In genomic region chr12:55806982-55807381, GRCh38 we compare ENCODE assay signal across 19 cellular contexts. TPM values are rescaled to one million over a fixed set of nuclear protein-coding genes. Genes with fewer than 3 reads are reported as not detected.
DNase-seq lines count a peak whose midpoint lies in the region; ATAC-seq, FAIRE-seq and TF ChIP-seq lines count a peak whose summit lies in the region.
"Had no signal": no experiment of that assay in that cellular context is flagged by ENCODE, and none has a peak within 500 bp of the region (broad histone marks: within the 10 kb centered on the region; RNA-seq: fewer than 3 reads in every experiment).

No MANE protein-coding gene starts in this region.

- peak overlapping the region; percentile 39 for H3K27ac Mint-ChIP-seq in T-helper 17 cell
- H3K27ac Mint-ChIP-seq: CD4-positive, alpha-beta memory T cell; GM23338; H9 had no signal

- no peak overlapping the region for H3K27ac ChIP-seq in A549
- H3K27ac ChIP-seq in trophoblast cell (ENCODE audit: low read depth, low read length), result no peak overlapping the region

- H2AFZ ChIP-seq in trophoblast cell (ENCODE audit: insufficient read depth, low read length, poor library complexity), result no peak overlapping the region
- H2AFZ ChIP-seq: GM23338 had no signal

- peaks cover 11% of the 10 kb centered on the region for H3K79me2 ChIP-seq in trophoblast cell (ENCODE audit: control insufficient read depth, insufficient read depth, low read length, poor library complexity)

- H3K79me1 ChIP-seq in trophoblast cell (ENCODE audit: low read length), result no peaks in the 10 kb centered on the region

- H3K23ac ChIP-seq in trophoblast cell (ENCODE audit: low read length), result no peak overlapping the region

- DNase-seq in A549 (ENCODE audit: low read depth in 1 of 2, low spot score in 1 of 2) (no peak), T-helper 17 cell (no peak), trophoblast cell (no peak), SKM-1 (lab: John Stamatoyannopoulos, UW; ENCODE audit: unreplicated experiment) (no peak), left ventricle myocardium superior (no peak), mucosa of descending colon (no peak)
- DNase-seq: 8988T; C1 segment of cervical spinal cord; Calu3; CD4-positive, alpha-beta memory T cell; COR-L47; DMS153; DND-41; H9 had no signal

- WGBS in A549 (ENCODE audit: missing lambda C conversion rate), result 93% methylated on average over 8 of the region's 8 CpGs
- WGBS in trophoblast cell (ENCODE audit: extremely low coverage, insufficient coverage, insufficient read length), result no CpG with 5 or more reads among the region's 8 CpGs

- H3K9me3 ChIP-seq in A549 (no peaks in the 10 kb centered on the region), T-helper 17 cell (ENCODE audit: control insufficient read depth, low read length, poor library complexity, severe bottlenecking) (no peaks in the 10 kb centered on the region), trophoblast cell (ENCODE audit: insufficient read depth, low read depth, low read length) (no peaks in the 10 kb centered on the region), mucosa of descending colon (no peaks in the 10 kb centered on the region)

- H4K91ac ChIP-seq in trophoblast cell (ENCODE audit: low read depth, low read length), result no peak overlapping the region

- no peak overlapping the region for H4K8ac ChIP-seq in trophoblast cell (ENCODE audit: low read depth, low read length)

- no peak overlapping the region for H2AK5ac ChIP-seq in trophoblast cell (ENCODE audit: low read length)

- no peak overlapping the region for H2BK120ac ChIP-seq in trophoblast cell (ENCODE audit: insufficient read depth, low read length, poor library complexity)

- TF ChIP-seq CTCF in A549 (IDR thresholded peaks at IDR 0.05) (no peak), mucosa of descending colon (IDR thresholded peaks at IDR 0.05) (no peak)

- H3K4me3 ChIP-seq in A549 (no peak overlapping the region), trophoblast cell (ENCODE audit: low read depth, low read length) (no peak overlapping the region), mucosa of descending colon (no peak overlapping the region)
- H3K4me3 ChIP-seq: GM23338 had no signal

- POLR2A ChIA-PET in A549 (lab: Yijun Ruan, JAX), result no interaction called here

- no peak for TF ChIP-seq EP300 in A549 (IDR thresholded peaks at IDR 0.05)

- no peak overlapping the region for H2BK12ac ChIP-seq in trophoblast cell (ENCODE audit: low read length)

- ATAC-seq in A549 (no peak), T-helper 17 cell (no peak), left ventricle myocardium superior (no peak), mucosa of descending colon (no peak)
- ATAC-seq: GM23338, HCT116 had no signal

- TF ChIP-seq RAD21 in A549 (conservative IDR thresholded peaks at IDR 0.05 in 1 of 2, IDR thresholded peaks at IDR 0.05 in 1 of 2), result no peak

- H3K9ac ChIP-seq in trophoblast cell (ENCODE audit: low read length), result no peak overlapping the region

- no peak overlapping the region for H3K14ac ChIP-seq in trophoblast cell (ENCODE audit: low read length)

- H4K12ac ChIP-seq in trophoblast cell (ENCODE audit: low read depth, low read length), result no peak overlapping the region

- CTCF ChIA-PET in A549 (lab: Yijun Ruan, JAX), result interaction anchor here (1.2 to 7.4 kb wide), 4 partner anchors 11 to 68 kb away, joined by 4 to 35 read pairs (median 12); partner anchors contain the start of genes ORMDL2 and SARNP

- H3K4me1 Mint-ChIP-seq in T-helper 17 cell, result peaks cover 24% of the 10 kb centered on the region

- no peak for FAIRE-seq in A549 (lab: Jason Lieb, UNC)
- FAIRE-seq: G401.6, GM12892, GM19239 had no signal

- H3K4me2 ChIP-seq in A549 (no peak overlapping the region), trophoblast cell (ENCODE audit: low read length) (no peak overlapping the region)
- H3K4me2 ChIP-seq: GM23338 had no signal

- H2BK5ac ChIP-seq in trophoblast cell (ENCODE audit: low read depth, low read length, poor library complexity), result no peak overlapping the region

- peak overlapping the region; percentile 62 for H3K4ac ChIP-seq in trophoblast cell (ENCODE audit: low read depth, low read length)

- H3K4me3 Mint-ChIP-seq in T-helper 17 cell, result no peak overlapping the region
- H3K4me3 Mint-ChIP-seq: CD4-positive, alpha-beta memory T cell; GM23338; H9 had no signal

- TF ChIP-seq POLR2A in A549 (IDR thresholded peaks at IDR 0.05; ENCODE audit: low read length), result no peak

- H3K36me3 Mint-ChIP-seq in T-helper 17 cell (ENCODE audit: low read depth), result peaks cover 2% of the 10 kb centered on the region

- H3K18ac ChIP-seq in trophoblast cell (ENCODE audit: low read length), result no peak overlapping the region

- intact Hi-C loops in left ventricle myocardium superior (cut with micrococcal nuclease) (no loop called here), mucosa of descending colon (cut with DNase I, micrococcal nuclease) (no loop called here)

- no peaks in the 10 kb centered on the region for H3K27me3 Mint-ChIP-seq in T-helper 17 cell
- H3K27me3 Mint-ChIP-seq: CD4-positive, alpha-beta memory T cell had no signal

- H3K36me3 ChIP-seq in trophoblast cell (ENCODE audit: control insufficient read depth in 1 of 2, insufficient read depth in 2 of 2, low read length in 2 of 2), result peaks cover 27% of the 10 kb centered on the region in 2 experiments
- no peaks in the 10 kb centered on the region for H3K36me3 ChIP-seq in mucosa of descending colon (ENCODE audit: low read depth)

- H3K27me3 ChIP-seq in trophoblast cell (ENCODE audit: insufficient read depth, low read length), result no peaks in the 10 kb centered on the region

- no peaks in the 10 kb centered on the region for H3K4me1 ChIP-seq in A549
- H3K4me1 ChIP-seq in trophoblast cell (ENCODE audit: control insufficient read depth in 1 of 2, insufficient read depth in 2 of 2, low read length in 2 of 2), result no peaks in the 10 kb centered on the region
- no peaks in the 10 kb centered on the region for H3K4me1 ChIP-seq in mucosa of descending colon (ENCODE audit: low read depth)

TF ChIP-seq in A549, 52 proteins besides CTCF, POLR2A, EP300 and RAD21:
- 0 out of 4 replicates have a peak, but pooled peaks have one; percentile 12 to 14 for TF ChIP-seq CEBPB (IDR thresholded peaks at IDR 0.05)
- no peak for TF ChIP-seq BCL3 (IDR thresholded peaks at IDR 0.05)

RNA-seq across cellular contexts. Expression of gene SARNP, which starts 10.5 kb away (rescaled TPM):
- 164 and 198 TPM in 2 replicates for polyA plus RNA-seq in A549 (2011; rRNA removed)
- polyA plus RNA-seq in A549 (2012; cell fraction: cytosol; rRNA removed), result 58.7 and 76.4 TPM in 2 replicates
- 17.5 and 23.0 TPM in 2 replicates for polyA plus RNA-seq in A549 (2012; cell fraction: nucleus; rRNA removed)
- 116 to 126 TPM (median 123 TPM) in 3 replicates for polyA plus RNA-seq in A549 (2017; fragmentation: RNase III; extraction: RNeasy Plus Mini Kit Qiagen cat#74134 plus additional on column Dnase treatment)
- polyA minus RNA-seq in A549 (2011; rRNA and poly(A)+ RNA removed), result 31.3 and 37.2 TPM in 2 replicates
- 10 to 100 TPM; 37.3 to 38.5 TPM for total RNA-seq in T-helper 17 cell
- 174 and 182 TPM in 2 replicates for polyA plus RNA-seq in trophoblast cell (2013)
- total RNA-seq in left ventricle myocardium superior, result 51.6 TPM
- total RNA-seq in mucosa of descending colon, result 10 to 100 TPM; 38.7 to 45.9 (median 41.3) TPM

RNA-seq across cellular contexts. Expression of gene ORMDL2, which starts 10.9 kb away (rescaled TPM):
- 93.6 and 138 TPM in 2 replicates for polyA plus RNA-seq in A549 (2011; rRNA removed)
- 81.1 and 93.2 TPM in 2 replicates for polyA plus RNA-seq in A549 (2012; cell fraction: cytosol; rRNA removed)
- 36.1 and 50.3 TPM in 2 replicates for polyA plus RNA-seq in A549 (2012; cell fraction: nucleus; rRNA removed)
- 73.5 to 82.9 TPM (median 79.0 TPM) in 3 replicates for polyA plus RNA-seq in A549 (2017; fragmentation: RNase III; extraction: RNeasy Plus Mini Kit Qiagen cat#74134 plus additional on column Dnase treatment)
- 140 and 169 TPM in 2 replicates for polyA minus RNA-seq in A549 (2011; rRNA and poly(A)+ RNA removed)
- 10 to 100 TPM; 16.3 to 20.5 TPM for total RNA-seq in T-helper 17 cell
- 105 and 118 TPM in 2 replicates for polyA plus RNA-seq in trophoblast cell (2013)
- total RNA-seq in left ventricle myocardium superior, result 15.7 TPM
- total RNA-seq in mucosa of descending colon, result 10 to 100 TPM; 42.1 to 97.8 (median 74.2) TPM

RNA-seq across cellular contexts. Expression of gene DNAJC14, which starts 22.4 kb away (rescaled TPM):
- polyA plus RNA-seq in A549 (2011; rRNA removed) (11.9 and 23.6 TPM in 2 replicates), A549 (2017; fragmentation: RNase III; extraction: RNeasy Plus Mini Kit Qiagen cat#74134 plus additional on column Dnase treatment) (23.6 to 30.4 TPM (median 29.5 TPM) in 3 replicates)
- polyA plus RNA-seq in A549 (2012; cell fraction: cytosol; rRNA removed), result 7.0 and 9.2 TPM in 2 replicates
- polyA plus RNA-seq in A549 (2012; cell fraction: nucleus; rRNA removed), result 5.0 and 10.8 TPM in 2 replicates
- polyA minus RNA-seq in A549 (2011; rRNA and poly(A)+ RNA removed), result 14.5 and 14.6 TPM in 2 replicates
- total RNA-seq in T-helper 17 cell (10 to 100 TPM; 15.2 to 20.5 TPM), left ventricle myocardium superior (20.3 TPM), mucosa of descending colon (10 to 100 TPM; 26.6 to 30.8 (median 27.7) TPM)
- 18.9 and 19.5 TPM in 2 replicates for polyA plus RNA-seq in trophoblast cell (2013)

RNA-seq across cellular contexts. Expression of gene MMP19, which starts 35.8 kb away (rescaled TPM):
- 0.06 and 0.09 TPM in 2 replicates for polyA plus RNA-seq in A549 (2011; rRNA removed)
- polyA plus RNA-seq in A549 (2012; cell fraction: cytosol; rRNA removed), result 0.12 and 0.15 TPM in 2 replicates
- 0.22 and 0.23 TPM in 2 replicates for polyA plus RNA-seq in A549 (2012; cell fraction: nucleus; rRNA removed)
- polyA plus RNA-seq in A549 (2017; fragmentation: RNase III; extraction: RNeasy Plus Mini Kit Qiagen cat#74134 plus additional on column Dnase treatment), result 0.09 to 0.11 TPM (median 0.09 TPM) in 3 replicates
- not detected in 2 replicates for polyA minus RNA-seq in A549 (2011; rRNA and poly(A)+ RNA removed)
- total RNA-seq in T-helper 17 cell, result not detected
- 5.1 and 5.4 TPM in 2 replicates for polyA plus RNA-seq in trophoblast cell (2013)
- total RNA-seq in left ventricle myocardium superior, result 2.1 TPM
- 1 to 10 TPM; 1.7 to 6.6 (median 5.0) TPM for total RNA-seq in mucosa of descending colon
- total RNA-seq: Calu3 had no signal
- polyA plus RNA-seq: CD4-positive, alpha-beta memory T cell had no signal
